ENCODE assay signal across 1 cellular context in genomic region chr3:167380004-167380689, GRCh38.
TF ChIP-seq lines count a peak whose summit lies in the region.

ZBBX (minus strand) TSS chr3:167380297; CDS start chr3:167372901, 7,396 bp downstream.

TF ChIP-seq in HepG2, 621 proteins besides CTCF, POLR2A, EP300 and RAD21 (continued from another document and continues in another):
- no peak for TF ChIP-seq MLXIP (CRISPR knock-in tag; IDR thresholded peaks at IDR 0.05; ENCODE audit: borderline replicate concordance)
- TF ChIP-seq SP5 (CRISPR knock-in tag; IDR thresholded peaks at IDR 0.05; ENCODE audit: borderline replicate concordance, low read depth): no peak
- no peak for TF ChIP-seq SAFB2 (CRISPR knock-in tag; IDR thresholded peaks at IDR 0.05; ENCODE audit: borderline replicate concordance, low read depth)
- no peak for TF ChIP-seq ZNF260 (CRISPR knock-in tag; IDR thresholded peaks at IDR 0.05; ENCODE audit: borderline replicate concordance, low read depth)
- TF ChIP-seq SALL1 (CRISPR knock-in tag; IDR thresholded peaks at IDR 0.05): peak; percentile 67
- 0 out of 2 replicates have a peak, but pooled peaks have one; percentile 26 for TF ChIP-seq THAP7 (CRISPR knock-in tag; IDR thresholded peaks at IDR 0.05)
- TF ChIP-seq ZNF530 (CRISPR knock-in tag; IDR thresholded peaks at IDR 0.05; ENCODE audit: low read depth): no peak
- TF ChIP-seq TOPORS (CRISPR knock-in tag; IDR thresholded peaks at IDR 0.05): no peak
- no peak for TF ChIP-seq ZNF12 (CRISPR knock-in tag; IDR thresholded peaks at IDR 0.05)
- 0 out of 2 replicates have a peak, but pooled peaks have one; percentile 27 for TF ChIP-seq BCL6 (CRISPR knock-in tag; IDR thresholded peaks at IDR 0.05)
- TF ChIP-seq SNAPC4 (CRISPR knock-in tag; IDR thresholded peaks at IDR 0.05): no peak
- TF ChIP-seq NRL (CRISPR knock-in tag; IDR thresholded peaks at IDR 0.05; ENCODE audit: borderline replicate concordance): peak; percentile 46; the same call in 1 of the 2 replicates
- 0 out of 2 replicates have a peak, but pooled peaks have one; percentile 38 for TF ChIP-seq TSC22D2 (CRISPR knock-in tag; IDR thresholded peaks at IDR 0.05; ENCODE audit: borderline replicate concordance)
- no peak for TF ChIP-seq ZNF296 (CRISPR knock-in tag; conservative IDR thresholded peaks at IDR 0.05)
- TF ChIP-seq ZNF234 (CRISPR knock-in tag; conservative IDR thresholded peaks at IDR 0.05): no peak
- no peak for TF ChIP-seq POLR2G (IDR thresholded peaks at IDR 0.05; ENCODE audit: low read depth, low read length)
- no peak for TF ChIP-seq ZKSCAN1 (IDR thresholded peaks at IDR 0.05; ENCODE audit: low read length)
- TF ChIP-seq MZF1 (CRISPR knock-in tag; IDR thresholded peaks at IDR 0.05; ENCODE audit: borderline replicate concordance): no peak
- no peak for TF ChIP-seq KLF13 (CRISPR knock-in tag; IDR thresholded peaks at IDR 0.05)
- no peak for TF ChIP-seq ZNF343 (CRISPR knock-in tag; IDR thresholded peaks at IDR 0.05)
- TF ChIP-seq PRDM10 (CRISPR knock-in tag; IDR thresholded peaks at IDR 0.05; ENCODE audit: low read depth): no peak
- peak; percentile 57; the same call in 1 of the 2 replicates for TF ChIP-seq YEATS2 (CRISPR knock-in tag; IDR thresholded peaks at IDR 0.05; ENCODE audit: borderline replicate concordance)
- TF ChIP-seq MXI1 (IDR thresholded peaks at IDR 0.05; ENCODE audit: borderline replicate concordance, low read depth, low read length): peak; percentile 98
- TF ChIP-seq SMAD3 (CRISPR knock-in tag; IDR thresholded peaks at IDR 0.05): peak; percentile 55; the same call in 1 of the 2 replicates
- TF ChIP-seq GABPA (IDR thresholded peaks at IDR 0.05; ENCODE audit: low read depth, low read length): peak; percentile 39; the same call in 1 of the 2 replicates
- TF ChIP-seq GABPA (CRISPR knock-in tag; IDR thresholded peaks at IDR 0.05; ENCODE audit: low read depth): peak; percentile 66
- peak; percentile 24; the same call in 1 of the 2 replicates for TF ChIP-seq FOXK1 (CRISPR knock-in tag; IDR thresholded peaks at IDR 0.05; ENCODE audit: borderline replicate concordance, low read depth)
- no peak for TF ChIP-seq ZHX1 (CRISPR knock-in tag; IDR thresholded peaks at IDR 0.05; ENCODE audit: low read depth)
- TF ChIP-seq ZNF687 (CRISPR knock-in tag; IDR thresholded peaks at IDR 0.05): peak; percentile 34
- TF ChIP-seq KAT7 (CRISPR knock-in tag; IDR thresholded peaks at IDR 0.05; ENCODE audit: borderline replicate concordance): no peak
- no peak for TF ChIP-seq ZNF770 (CRISPR knock-in tag; IDR thresholded peaks at IDR 0.05)
- no peak for TF ChIP-seq ZNF275 (CRISPR knock-in tag; IDR thresholded peaks at IDR 0.05; ENCODE audit: borderline replicate concordance)
- TF ChIP-seq ZNF878 (CRISPR knock-in tag; IDR thresholded peaks at IDR 0.05): no peak
